In the genomic region with DNA sequence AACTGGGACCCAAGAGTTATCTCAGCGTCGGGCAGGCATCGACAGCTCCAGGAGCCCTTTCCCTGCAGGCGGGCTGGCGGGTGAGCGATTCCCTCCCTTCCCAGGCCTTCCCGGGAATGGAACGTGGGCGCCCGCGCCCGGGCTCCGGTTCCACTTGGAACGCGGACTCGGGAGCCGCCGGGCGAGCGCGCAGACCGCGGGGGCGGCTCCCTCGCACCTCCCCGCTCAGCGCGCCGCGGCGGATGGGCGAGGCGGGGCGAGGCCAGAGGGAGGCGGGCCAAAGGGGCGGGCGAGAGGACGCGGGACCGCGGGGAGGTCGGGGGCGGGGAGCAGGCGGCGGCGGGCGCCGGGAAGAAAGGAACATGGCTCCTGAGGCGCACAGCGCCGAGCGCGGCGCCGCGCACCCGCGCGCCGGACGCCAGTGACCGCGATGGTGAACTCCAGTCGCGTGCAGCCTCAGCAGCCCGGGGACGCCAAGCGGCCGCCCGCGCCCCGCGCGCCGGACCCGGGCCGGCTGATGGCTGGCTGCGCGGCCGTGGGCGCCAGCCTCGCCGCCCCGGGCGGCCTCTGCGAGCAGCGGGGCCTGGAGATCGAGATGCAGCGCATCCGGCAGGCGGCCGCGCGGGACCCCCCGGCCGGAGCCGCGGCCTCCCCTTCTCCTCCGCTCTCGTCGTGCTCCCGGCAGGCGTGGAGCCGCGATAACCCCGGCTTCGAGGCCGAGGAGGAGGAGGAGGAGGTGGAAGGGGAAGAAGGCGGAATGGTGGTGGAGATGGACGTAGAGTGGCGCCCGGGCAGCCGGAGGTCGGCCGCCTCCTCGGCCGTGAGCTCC, we compare ENCODE assay signal across 8 cellular contexts. TPM values are rescaled to one million over a fixed set of nuclear protein-coding genes. Genes with fewer than 3 reads are reported as not detected.
A peak's percentile ranks its signal among the peaks of the same experiment; 100 is the strongest.
DNase-seq lines count a peak whose midpoint lies in the region; ATAC-seq, FAIRE-seq and TF ChIP-seq lines count a peak whose summit lies in the region.

A gene (plus strand): TSS at position 332 of the 829 bp plus-strand sequence. CDS start 99 bp downstream, at position 431.

- H3K4me3 Mint-ChIP-seq in activated CD4-positive, alpha-beta T cell treated with anti-CD3 and anti-CD28 coated beads, Interleukin-2, amount 10 ng/mL, durations not matched to agents 7 days and 5 days, result peak within 1 kb of the TSS; percentile 93
- H3K4me3 Mint-ChIP-seq in dendritic cell treated with granulocyte-macrophage colony-stimulating factor and Interleukin-4, amounts not matched to agents 40 ng/mL and 50 ng/mL, for 4 days, result peak within 1 kb of the TSS; percentile 87

- DNase-seq in ACHN (peak; percentile 73), NCI-H345 treated with DMSO at 0.1 percent for 48 hours (lab: John Stamatoyannopoulos, UW; ENCODE audit: unreplicated experiment) (peak; percentile 14), HepG2 (ENCODE audit: low spot score) (no peak)
- peak; percentile 77 for DNase-seq in activated CD4-positive, alpha-beta T cell treated with anti-CD3 and anti-CD28 coated beads, Interleukin-2, amount 10 ng/mL, durations not matched to agents 7 days and 5 days
- DNase-seq in stimulated activated CD4-positive, alpha-beta T cell treated with anti-CD3 and anti-CD28 coated beads, Interleukin-4, amount 100 ng/mL, for 1 hour, result peak; percentile 85

- no peak for TF ChIP-seq RAD21 in HepG2 (CRISPR knock-in tag; IDR thresholded peaks at IDR 0.05)

- H3K36me3 Mint-ChIP-seq in activated CD4-positive, alpha-beta T cell treated with anti-CD3 and anti-CD28 coated beads, Interleukin-2, amount 10 ng/mL, durations not matched to agents 7 days and 5 days (ENCODE audit: low read depth), result peaks cover 5% of the 10 kb centered on the region
- peaks cover 15% of the 10 kb centered on the region for H3K36me3 Mint-ChIP-seq in dendritic cell treated with granulocyte-macrophage colony-stimulating factor and Interleukin-4, amounts not matched to agents 40 ng/mL and 50 ng/mL, for 4 days (ENCODE audit: low read depth)

- POLR2A ChIA-PET in activated CD4-positive, alpha-beta T cell treated with anti-CD3 and anti-CD28 coated beads, Interleukin-2, amount 10 ng/mL, durations not matched to agents 7 days and 5 days (lab: Charles Lee), result no interaction called here
- POLR2A ChIA-PET in HepG2 (lab: Yijun Ruan, JAX), result no interaction called here

- CTCF ChIA-PET in activated CD4-positive, alpha-beta T cell treated with anti-CD3 and anti-CD28 coated beads, Interleukin-2, amount 10 ng/mL, durations not matched to agents 7 days and 5 days (lab: Charles Lee), result no interaction called here
- CTCF ChIA-PET in HepG2 (lab: Yijun Ruan, JAX; ENCODE audit: low intra/inter-chr PET ratio, low total read pairs), result no interaction called here

- peak within 1 kb of the TSS; percentile 82 for H3K4me2 ChIP-seq in HepG2 (ENCODE audit: low read depth, low read length)

- no peaks in the 10 kb centered on the region for H4K20me1 ChIP-seq in HepG2 (ENCODE audit: insufficient read depth, low read length)

- under 1% methylated on average over 34 of the region's 117 CpGs for WGBS in HepG2 (ENCODE audit: low lambda C conversion rate)

- peak within 1 kb of the TSS; percentile 70 to 84 (median 75) for H3K4me3 ChIP-seq in HepG2 (replicated peaks in 1 of 3; ENCODE audit: insufficient read depth in 1 of 3, low read depth in 2 of 3, low read length in 3 of 3)

- in situ Hi-C loops in ACHN (cut with HindIII; ENCODE audit: low pct_ligation_motif_present, low pct_unique_long_range_greater_than_20kb, low sequenced_read_pairs), result no loop called here
- in situ Hi-C loops in HepG2 (cut with HindIII; ENCODE audit: extremely low pct_ligation_motif_present, low pct_unique_long_range_greater_than_20kb), result no loop called here

- no peaks in the 10 kb centered on the region for H3K36me3 ChIP-seq in HepG2 (replicated peaks in 1 of 2; ENCODE audit: control insufficient read depth in 1 of 2, insufficient read depth in 2 of 2, low read length in 2 of 2)

- BruUV-seq in HepG2 (replicated peaks; lab: Mats Ljungman, UMichigan), result no TSS peak

- peaks cover 12% of the 10 kb centered on the region for H3K79me2 ChIP-seq in HepG2 (ENCODE audit: insufficient read depth, low read length)

- peak; percentile 57 to 58; a peak in 3 of 4 replicates for TF ChIP-seq POLR2A in HepG2 (IDR thresholded peaks at IDR 0.05; ENCODE audit: insufficient read depth in 1 of 2, low read depth in 2 of 2, low read length in 2 of 2)

- TF ChIP-seq CTCF in HepG2 (CRISPR knock-in tag; IDR thresholded peaks at IDR 0.05), result no peak

- intact Hi-C loops in dendritic cell treated with granulocyte-macrophage colony-stimulating factor and Interleukin-4, amounts not matched to agents 40 ng/mL and 50 ng/mL, for 4 days (cut with micrococcal nuclease), result loop anchor here (5.0 kb wide), 1 partner anchor 585 kb away; a partner anchor contains a TSS
- intact Hi-C loops in HepG2 (cut with micrococcal nuclease; ENCODE audit: unreplicated experiment), result no loop called here

- ATAC-seq in GM18519 (IDR thresholded peaks at IDR 0.05; ENCODE audit: low FRiP score, unreplicated experiment) (peak; percentile 76), HG03039 (IDR thresholded peaks at IDR 0.05; ENCODE audit: unreplicated experiment) (peak; percentile 90), HepG2 (peak; percentile 90)

- no peaks in the 10 kb centered on the region for H3K9me3 ChIP-seq in HepG2 (ENCODE audit: low read length)

- no peak for FAIRE-seq in HepG2 (lab: Jason Lieb, UNC)

- H2AFZ ChIP-seq in HepG2 (ENCODE audit: low read length), result no peak within 1 kb of the TSS

- H3K4me1 Mint-ChIP-seq in activated CD4-positive, alpha-beta T cell treated with anti-CD3 and anti-CD28 coated beads, Interleukin-2, amount 10 ng/mL, durations not matched to agents 7 days and 5 days, result peaks cover 37% of the 10 kb centered on the region
- peaks cover 47% of the 10 kb centered on the region for H3K4me1 Mint-ChIP-seq in dendritic cell treated with granulocyte-macrophage colony-stimulating factor and Interleukin-4, amounts not matched to agents 40 ng/mL and 50 ng/mL, for 4 days (ENCODE audit: low read depth)

- no peaks in the 10 kb centered on the region for H3K9me3 Mint-ChIP-seq in activated CD4-positive, alpha-beta T cell treated with anti-CD3 and anti-CD28 coated beads, Interleukin-2, amount 10 ng/mL, durations not matched to agents 7 days and 5 days
- no peaks in the 10 kb centered on the region for H3K9me3 Mint-ChIP-seq in dendritic cell treated with granulocyte-macrophage colony-stimulating factor and Interleukin-4, amounts not matched to agents 40 ng/mL and 50 ng/mL, for 4 days

- peaks cover 12% of the 10 kb centered on the region for H3K27me3 Mint-ChIP-seq in activated CD4-positive, alpha-beta T cell treated with anti-CD3 and anti-CD28 coated beads, Interleukin-2, amount 10 ng/mL, durations not matched to agents 7 days and 5 days
- H3K27me3 Mint-ChIP-seq in dendritic cell treated with granulocyte-macrophage colony-stimulating factor and Interleukin-4, amounts not matched to agents 40 ng/mL and 50 ng/mL, for 4 days, result peaks cover 9% of the 10 kb centered on the region

- peaks cover 4 to 32% of the 10 kb centered on the region in 2 experiments for H3K27me3 ChIP-seq in HepG2 (ENCODE audit: control insufficient read depth in 1 of 2, insufficient read depth in 2 of 2, low read length in 2 of 2)

- H3K27ac ChIP-seq in HepG2 (ENCODE audit: extremely low read length, insufficient read depth, low read length), result no peak within 1 kb of the TSS

- H3K4me1 ChIP-seq in HepG2 (ENCODE audit: insufficient read depth, low read length), result peaks cover 47% of the 10 kb centered on the region

- peak within 1 kb of the TSS; percentile 55; the same call in 1 of the 2 replicates for H3K9ac ChIP-seq in HepG2 (ENCODE audit: insufficient read depth, low read depth, low read length)

- no peak for TF ChIP-seq EP300 in HepG2 (IDR thresholded peaks at IDR 0.05; ENCODE audit: low read depth in 2 of 2, low read length in 2 of 2)
- TF ChIP-seq EP300 in HepG2 (CRISPR knock-in tag; IDR thresholded peaks at IDR 0.05; ENCODE audit: borderline replicate concordance), result no peak

- peak within 1 kb of the TSS; percentile 83 for H3K27ac Mint-ChIP-seq in activated CD4-positive, alpha-beta T cell treated with anti-CD3 and anti-CD28 coated beads, Interleukin-2, amount 10 ng/mL, durations not matched to agents 7 days and 5 days
- H3K27ac Mint-ChIP-seq in dendritic cell treated with granulocyte-macrophage colony-stimulating factor and Interleukin-4, amounts not matched to agents 40 ng/mL and 50 ng/mL, for 4 days, result peak within 1 kb of the TSS; percentile 86

TF ChIP-seq in HepG2, 621 proteins besides CTCF, POLR2A, EP300 and RAD21 (continues in another document):
- TF ChIP-seq ZSCAN22 (CRISPR knock-in tag; IDR thresholded peaks at IDR 0.05), result no peak
- TF ChIP-seq, protein P1, sequence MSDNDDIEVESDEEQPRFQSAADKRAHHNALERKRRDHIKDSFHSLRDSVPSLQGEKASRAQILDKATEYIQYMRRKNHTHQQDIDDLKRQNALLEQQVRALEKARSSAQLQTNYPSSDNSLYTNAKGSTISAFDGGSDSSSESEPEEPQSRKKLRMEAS (IDR thresholded peaks at IDR 0.05), result peak; percentile 90

RNA-seq across cellular contexts. Expression of the gene that starts here (rescaled TPM):
- 10 to 100 TPM; 11.8 to 13.2 TPM for total RNA-seq in activated CD4-positive, alpha-beta T cell treated with anti-CD3 and anti-CD28 coated beads, Interleukin-2, amount 10 ng/mL, durations not matched to agents 7 days and 5 days
- 4.6 and 9.1 TPM in 2 replicates for total RNA-seq in HepG2 (2016; rRNA removed; fragmentation: Illumina TruSeq; extraction: Trizol)
- 7.4 TPM in 2 replicates for total RNA-seq in HepG2 (2016; cell fraction: cytosol; rRNA removed; fragmentation: Illumina TruSeq; extraction: Trizol; ENCODE audit: low read depth)
- total RNA-seq in HepG2 (2016; cell fraction: insoluble cytoplasmic fraction; rRNA removed; fragmentation: Illumina TruSeq; extraction: Trizol), result 5.6 and 10.8 TPM in 2 replicates
- total RNA-seq in HepG2 (2016; cell fraction: membrane; rRNA removed; fragmentation: Illumina TruSeq; extraction: Trizol), result 3.7 and 5.3 TPM in 2 replicates
- 16.9 and 18.7 TPM in 2 replicates for total RNA-seq in HepG2 (2016; cell fraction: nucleus; rRNA removed; fragmentation: Illumina TruSeq; extraction: Trizol)
- polyA plus RNA-seq in HepG2 (2011; rRNA removed), result 5.3 and 5.6 TPM in 2 replicates
- polyA plus RNA-seq in HepG2 (2011; cell fraction: cytosol; rRNA removed), result 1.5 and 2.1 TPM in 2 replicates
- polyA plus RNA-seq in HepG2 (2011; cell fraction: nucleus; rRNA removed), result 10.9 and 16.0 TPM in 2 replicates
- 2.9 and 3.0 TPM in 2 replicates for polyA plus RNA-seq in HepG2 (2012)
- polyA plus RNA-seq in HepG2 (2016; cell fraction: cytosol; fragmentation: Illumina TruSeq; extraction: Trizol; ENCODE audit: low read depth), result 0.50 and 0.62 TPM in 2 replicates
- 3.5 and 3.6 TPM in 2 replicates for polyA plus RNA-seq in HepG2 (2016; cell fraction: insoluble cytoplasmic fraction; fragmentation: Illumina TruSeq; extraction: Trizol; ENCODE audit: low read depth)
- polyA plus RNA-seq in HepG2 (2016; cell fraction: membrane; fragmentation: Illumina TruSeq; extraction: Trizol; ENCODE audit: low read depth), result 1.1 and 1.4 TPM in 2 replicates
- 28.6 and 32.6 TPM in 2 replicates for polyA plus RNA-seq in HepG2 (2016; cell fraction: nucleus; fragmentation: Illumina TruSeq; extraction: Trizol; ENCODE audit: insufficient read depth, low read depth)
- 8.0 and 11.0 TPM in 2 replicates for polyA minus RNA-seq in HepG2 (2011; rRNA and poly(A)+ RNA removed; ENCODE audit: low replicate concordance)
- polyA minus RNA-seq in HepG2 (2011; cell fraction: cytosol; rRNA and poly(A)+ RNA removed), result 2.7 and 4.8 TPM in 2 replicates
- 24.5 and 25.1 TPM in 2 replicates for polyA minus RNA-seq in HepG2 (2011; cell fraction: nucleus; rRNA and poly(A)+ RNA removed)
